ENCODE assay signal across 27 cellular contexts in genomic region chr19:51711702-51712101, GRCh38. TPM values are rescaled to one million over a fixed set of nuclear protein-coding genes. Genes with fewer than 3 reads are reported as not detected.
"Had no signal": no experiment of that assay in that cellular context is flagged by ENCODE, and none has a peak within 500 bp of the region (broad histone marks: within the 10 kb centered on the region; RNA-seq: fewer than 3 reads in every experiment).

No MANE protein-coding gene starts in this region.

- H3K36me3 ChIP-seq: colonic mucosa, gastrocnemius medialis, ovary had no signal

- H3K4me1 ChIP-seq: colonic mucosa, gastrocnemius medialis, psoas muscle, sigmoid colon, testis, tibial artery had no signal

- H3K4me3 ChIP-seq: colonic mucosa, gastrocnemius medialis, lung, ovary, psoas muscle, sigmoid colon, testis, tibial artery had no signal

- H3K27ac ChIP-seq: colonic mucosa, epithelial cell of prostate, gastrocnemius medialis, ovary, psoas muscle, sigmoid colon, testis, tibial artery had no signal

- DNase-seq: colonic mucosa; effector CD8-positive, alpha-beta T cell; endodermal cell; foreskin fibroblast; gastrocnemius medialis; head of caudate nucleus; mesenchymal stem cell; midbrain; naive thymus-derived CD8-positive, alpha-beta T cell; nephron progenitor cell; occipital lobe; ovary; psoas muscle; right cardiac atrium; sigmoid colon; stimulated activated CD4-positive, alpha-beta T cell treated with anti-CD3 and anti-CD28 coated beads, Interleukin-2, amount 100 ng/mL, for 24 hours; stimulated activated CD4-positive, alpha-beta T cell treated with anti-CD3 and anti-CD28 coated beads, Interleukin-4, amount 100 ng/mL, for 4 hours; stimulated activated naive CD8-positive, alpha-beta T cell treated with anti-CD3 and anti-CD28 coated beads, Interleukin-15, Interleukin-2, amounts not matched to agents 100 U/mL and 50 U/mL, for 24 hours; substantia nigra; testis; tibial artery had no signal

- H3K27me3 ChIP-seq: colonic mucosa, ovary, testis had no signal

- H3K9me3 ChIP-seq: colonic mucosa, gastrocnemius medialis, ovary, psoas muscle, sigmoid colon, testis, tibial artery had no signal

RNA-seq across cellular contexts. Expression of gene HAS1, which starts 12.1 kb away (rescaled TPM):
- total RNA-seq: esophagus mucosa; glomerular endothelial cell; naive thymus-derived CD8-positive, alpha-beta T cell; renal cortical epithelial cell had no signal

RNA-seq across cellular contexts. Expression of gene FPR1, which starts 40.0 kb away (rescaled TPM):
- total RNA-seq: endodermal cell; glomerular endothelial cell; naive thymus-derived CD8-positive, alpha-beta T cell had no signal

RNA-seq across cellular contexts. Expression of gene FPR2, which starts 49.3 kb away (rescaled TPM):
- total RNA-seq: glomerular endothelial cell; mucosa of gallbladder; naive thymus-derived CD8-positive, alpha-beta T cell had no signal
